In genomic region chr9:134336924-134337323, GRCh38 we compare ENCODE assay signal across 1 cellular context.
TF ChIP-seq lines count a peak whose summit lies in the region.

No MANE protein-coding gene starts in this region.

TF ChIP-seq in H1, 55 proteins besides CTCF, POLR2A, EP300 and RAD21:
- TF ChIP-seq HDAC6 (IDR thresholded peaks at IDR 0.05; ENCODE audit: low read depth, low read length) (no peak), BRCA1 (IDR thresholded peaks at IDR 0.05; ENCODE audit: low read depth, low read length) (no peak), TEAD4 (IDR thresholded peaks at IDR 0.05; ENCODE audit: low read depth, low read length) (no peak), POLR2AphosphoS5 (IDR thresholded peaks at IDR 0.05; ENCODE audit: low read depth, low read length) (no peak), SUZ12 (IDR thresholded peaks at IDR 0.05; ENCODE audit: low read length) (no peak), JUND (IDR thresholded peaks at IDR 0.05; ENCODE audit: low read length) (no peak), TAF1 (IDR thresholded peaks at IDR 0.05; ENCODE audit: low read depth, low read length) (no peak), BCL11A (IDR thresholded peaks at IDR 0.05; ENCODE audit: low read depth in 2 of 2, low read length in 2 of 2) (no peak), RFX5 (IDR thresholded peaks at IDR 0.05; ENCODE audit: borderline replicate concordance, low read depth, low read length) (no peak), MAFK (IDR thresholded peaks at IDR 0.05; ENCODE audit: low read depth, low read length) (no peak)
